Comparison of ENCODE assay signal across 25 cellular contexts in the genomic region with DNA sequence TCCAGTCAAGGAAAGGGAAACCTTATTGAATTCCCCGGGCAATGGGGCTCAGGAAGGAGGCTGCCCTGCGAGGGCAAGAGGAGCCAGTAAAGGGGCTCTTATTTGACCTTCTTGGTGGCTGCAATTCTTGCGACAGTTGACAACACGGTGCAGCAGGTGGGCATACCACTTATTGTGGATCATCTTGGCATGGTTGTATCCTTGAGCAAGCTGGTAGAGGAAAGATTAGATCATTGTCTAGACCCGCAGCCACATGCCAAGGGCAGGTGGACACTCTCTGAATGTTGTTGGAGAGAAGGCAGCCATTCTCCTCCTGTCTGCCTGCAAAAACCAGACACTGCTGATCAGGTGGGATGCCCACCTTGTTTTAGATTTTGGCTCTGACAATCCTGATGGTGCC.
"Had no signal": no experiment of that assay in that cellular context is flagged by ENCODE, and none has a peak within 500 bp of the region (broad histone marks: within the 10 kb centered on the region; RNA-seq: fewer than 3 reads in every experiment).

No MANE protein-coding gene starts in this region.

- H3K36me3 ChIP-seq: neural progenitor cell, pancreas, prostate gland, right lobe of liver, sigmoid colon, suprapubic skin, tibial artery, transverse colon, upper lobe of right lung, uterus had no signal

- H3K4me3 ChIP-seq: neural progenitor cell, pancreas, prostate gland, right lobe of liver, sigmoid colon, suprapubic skin, testis, tibial artery, transverse colon, upper lobe of right lung, uterus had no signal

- DNase-seq: naive thymus-derived CD4-positive, alpha-beta T cell; natural killer cell; occipital lobe; pancreas; right cardiac atrium; right lobe of liver; sigmoid colon; small intestine; stimulated activated CD4-positive, alpha-beta T cell treated with anti-CD3 and anti-CD28 coated beads, Interleukin-15, amount 100 ng/mL, for 24 hours; stimulated activated CD4-positive, alpha-beta T cell treated with anti-CD3 and anti-CD28 coated beads, Interleukin-2, amount 100 ng/mL, for 24 hours; stimulated activated CD4-positive, alpha-beta T cell treated with anti-CD3 and anti-CD28 coated beads, Interleukin-2, amount 100 ng/mL, for 48 hours; stimulated activated CD4-positive, alpha-beta T cell treated with anti-CD3 and anti-CD28 coated beads, Interleukin-4, amount 100 ng/mL, for 24 hours; stimulated activated naive B cell treated with anti-CD40 and anti-IgM and Interleukin-4, amounts not matched to agents 10 μg/mL and 1 μg/mL and 100 μg/mL, for 72 hours; stimulated activated naive CD4-positive, alpha-beta T cell treated with Interleukin-2 at 50 U/mL for 16 hours; stimulated activated naive CD8-positive, alpha-beta T cell treated with anti-CD3 and anti-CD28 coated beads, Interleukin-15, amount 100 ng/mL, for 72 hours; substantia nigra; testis; tibial artery; transverse colon; upper lobe of right lung; uterus had no signal

- ATAC-seq: naive thymus-derived CD4-positive, alpha-beta T cell; natural killer cell; pancreas; right cardiac atrium; right lobe of liver; stimulated activated effector memory CD8-positive, alpha-beta T cell treated with anti-CD3 and anti-CD28 coated beads, Interleukin-12 subunit alpha, Interleukin-12 subunit beta, amount 100 ng/mL, for 72 hours; stimulated activated naive B cell treated with anti-CD40 and anti-IgM and Interleukin-4, amounts not matched to agents 10 μg/mL and 1 μg/mL and 100 μg/mL, for 72 hours; stimulated activated naive CD8-positive, alpha-beta T cell treated with anti-CD3 and anti-CD28 coated beads, Interleukin-15, amount 100 ng/mL, for 72 hours; upper lobe of right lung had no signal

- H3K9me3 ChIP-seq: pancreas, prostate gland, right lobe of liver, sigmoid colon, suprapubic skin, testis, tibial artery, transverse colon, upper lobe of right lung, uterus had no signal

- H2AFZ ChIP-seq: neural progenitor cell had no signal

- H3K4me1 ChIP-seq: neural progenitor cell, pancreas, prostate gland, right lobe of liver, sigmoid colon, suprapubic skin, testis, tibial artery, transverse colon, upper lobe of right lung, uterus had no signal

- H3K4me2 ChIP-seq: neural progenitor cell had no signal

- FAIRE-seq: pancreas, small intestine had no signal

- H3K27ac ChIP-seq: neural progenitor cell, pancreas, prostate gland, right lobe of liver, sigmoid colon, suprapubic skin, testis, tibial artery, transverse colon, upper lobe of right lung, uterus had no signal

- H3K27me3 ChIP-seq: neural progenitor cell, pancreas, right lobe of liver, sigmoid colon, suprapubic skin, testis, tibial artery, transverse colon, upper lobe of right lung, uterus had no signal
